In the genomic region with DNA sequence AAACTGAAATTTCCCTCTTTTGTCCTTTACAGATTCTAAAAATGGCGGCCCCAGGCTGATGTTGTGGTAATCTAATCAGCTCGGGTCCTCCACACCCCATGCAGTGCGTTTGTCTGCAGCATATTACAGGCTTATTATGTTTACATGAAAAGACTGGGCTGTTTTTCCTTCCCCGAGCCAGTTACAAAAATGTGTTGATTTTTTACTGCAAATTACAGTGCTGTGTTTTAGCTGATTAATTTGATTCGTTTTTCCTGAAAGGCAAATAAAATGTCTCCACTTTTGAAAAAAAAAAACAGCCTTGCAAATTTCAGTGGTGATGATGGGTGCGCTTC, we compare ENCODE assay signal across 8 cellular contexts. TPM values are rescaled to one million over a fixed set of nuclear protein-coding genes. Genes with fewer than 3 reads are reported as not detected.
A peak's percentile ranks its signal among the peaks of the same experiment; 100 is the strongest.
DNase-seq lines count a peak whose midpoint lies in the region; ATAC-seq and TF ChIP-seq lines count a peak whose summit lies in the region.

No MANE protein-coding gene starts in this region.

- H3K27ac Mint-ChIP-seq in activated T-helper 2 cell treated with anti-CD3 and anti-CD28 coated beads, Interferon-gamma antibody, Interleukin-2, Interleukin-4, amounts not matched to agents 10 μg/mL and 5 μg/mL and 100 μg/mL, durations not matched to agents 14 hours and 24 hours and 36 hours, result peak overlapping the region; percentile 100

- ATAC-seq in psoas muscle (no peak), HG02885 (IDR thresholded peaks at IDR 0.05; ENCODE audit: poor library complexity, unreplicated experiment) (no peak)

- 2 to 7% (median 5%) methylated on average over 6 of the region's 6 CpGs for WGBS in psoas muscle, 3 donors

- no peaks in the 10 kb centered on the region for H3K36me3 ChIP-seq in psoas muscle (ENCODE audit: insufficient read depth in 1 of 2, low read depth in 1 of 2)

- H3K27me3 Mint-ChIP-seq in activated T-helper 2 cell treated with anti-CD3 and anti-CD28 coated beads, Interferon-gamma antibody, Interleukin-2, Interleukin-4, amounts not matched to agents 10 μg/mL and 5 μg/mL and 100 μg/mL, durations not matched to agents 14 hours and 24 hours and 36 hours (ENCODE audit: low read depth), result no peaks in the 10 kb centered on the region

- peaks cover 44% of the 10 kb centered on the region for H3K4me1 ChIP-seq in psoas muscle

- H3K4me3 Mint-ChIP-seq in activated T-helper 2 cell treated with anti-CD3 and anti-CD28 coated beads, Interferon-gamma antibody, Interleukin-2, Interleukin-4, amounts not matched to agents 10 μg/mL and 5 μg/mL and 100 μg/mL, durations not matched to agents 14 hours and 24 hours and 36 hours (ENCODE audit: low read depth), result peak overlapping the region; percentile 91

- H3K36me3 Mint-ChIP-seq in activated T-helper 2 cell treated with anti-CD3 and anti-CD28 coated beads, Interferon-gamma antibody, Interleukin-2, Interleukin-4, amounts not matched to agents 10 μg/mL and 5 μg/mL and 100 μg/mL, durations not matched to agents 14 hours and 24 hours and 36 hours (ENCODE audit: low read depth), result peaks cover 65% of the 10 kb centered on the region

- peak; percentile 55 for DNase-seq in NCI-H2227 (lab: John Stamatoyannopoulos, UW; ENCODE audit: unreplicated experiment)
- no peak for DNase-seq in NCI-H2227 treated with DMSO at 0.1 percent for 48 hours (lab: John Stamatoyannopoulos, UW)
- DNase-seq in NCI-H1048 (lab: John Stamatoyannopoulos, UW), result peak; percentile 31
- DNase-seq in activated T-helper 2 cell treated with anti-CD3 and anti-CD28 coated beads, Interferon-gamma antibody, Interleukin-2, Interleukin-4, amounts not matched to agents 10 μg/mL and 5 μg/mL and 100 μg/mL, durations not matched to agents 14 hours and 24 hours and 36 hours (ENCODE audit: low spot score), result no peak
- peak in 32 of 42 donors; percentile 27 to 76 (median 46) for DNase-seq in head of caudate nucleus
- DNase-seq in psoas muscle, result no peak
- no peak for DNase-seq in amniotic stem cell (lab: John Stamatoyannopoulos, UW)

- no peaks in the 10 kb centered on the region for H3K9me3 Mint-ChIP-seq in activated T-helper 2 cell treated with anti-CD3 and anti-CD28 coated beads, Interferon-gamma antibody, Interleukin-2, Interleukin-4, amounts not matched to agents 10 μg/mL and 5 μg/mL and 100 μg/mL, durations not matched to agents 14 hours and 24 hours and 36 hours

- peak overlapping the region; percentile 100 for H3K27ac ChIP-seq in psoas muscle

- H3K4me1 Mint-ChIP-seq in activated T-helper 2 cell treated with anti-CD3 and anti-CD28 coated beads, Interferon-gamma antibody, Interleukin-2, Interleukin-4, amounts not matched to agents 10 μg/mL and 5 μg/mL and 100 μg/mL, durations not matched to agents 14 hours and 24 hours and 36 hours (ENCODE audit: low read depth), result peaks cover 26% of the 10 kb centered on the region

- no peak for TF ChIP-seq CTCF in psoas muscle (IDR thresholded peaks at IDR 0.05)

- intact Hi-C loops in activated T-helper 2 cell treated with anti-CD3 and anti-CD28 coated beads, Interferon-gamma antibody, Interleukin-2, Interleukin-4, amounts not matched to agents 10 μg/mL and 5 μg/mL and 100 μg/mL, durations not matched to agents 14 hours and 24 hours and 36 hours (cut with micrococcal nuclease), result loop anchor here (5.0 kb wide), 1 partner anchor 37 kb away; no protein-coding TSS in a partner anchor
- intact Hi-C loops in head of caudate nucleus (cut with DNase I) (no loop called here), psoas muscle (cut with DNase I) (loop anchor here (2.0 to 10.0 kb wide), 4 partner anchors 33 to 1099 kb away; a partner anchor contains a TSS)

- H3K27me3 ChIP-seq in psoas muscle (ENCODE audit: insufficient read depth in 3 of 3, low read length in 2 of 3), result no peaks in the 10 kb centered on the region

- H3K4me3 ChIP-seq in psoas muscle, result peak overlapping the region; percentile 92

- no peaks in the 10 kb centered on the region for H3K9me3 ChIP-seq in psoas muscle

RNA-seq across cellular contexts. Expression of a gene that starts 1.6 kb away (rescaled TPM):
- total RNA-seq in activated T-helper 2 cell treated with anti-CD3 and anti-CD28 coated beads, Interferon-gamma antibody, Interleukin-2, Interleukin-4, amounts not matched to agents 10 μg/mL and 5 μg/mL and 100 μg/mL, durations not matched to agents 14 hours and 24 hours and 36 hours, result 134 and 135 TPM in 2 replicates
- 10 to 100 TPM; 24.0 to 40.9 (median 27.0) TPM for total RNA-seq in psoas muscle
- 10 to 100 TPM in 1 of 3 donors, 1 to 10 TPM in 2; 6.2 to 18.1 (median 7.3) TPM for polyA plus RNA-seq in psoas muscle

Comparison
In these comparisons a context has a peak if more than half of its experiments do, and no peak if none do; other contexts are left out.
1. DNase-seq: peak in NCI-H2227 (single experiment), NCI-H1048 (single experiment) and head of caudate nucleus (32 of 42); none in NCI-H2227 treated with DMSO at 0.1 percent for 48 hours (single experiment), activated T-helper 2 cell treated with anti-CD3 and anti-CD28 coated beads, Interferon-gamma antibody, Interleukin-2, Interleukin-4, amounts not matched to agents 10 μg/mL and 5 μg/mL and 100 μg/mL, durations not matched to agents 14 hours and 24 hours and 36 hours (single experiment), psoas muscle (0 of 2) and amniotic stem cell (single experiment).